25 cellular contexts compared by ENCODE assay signal in the genomic region with DNA sequence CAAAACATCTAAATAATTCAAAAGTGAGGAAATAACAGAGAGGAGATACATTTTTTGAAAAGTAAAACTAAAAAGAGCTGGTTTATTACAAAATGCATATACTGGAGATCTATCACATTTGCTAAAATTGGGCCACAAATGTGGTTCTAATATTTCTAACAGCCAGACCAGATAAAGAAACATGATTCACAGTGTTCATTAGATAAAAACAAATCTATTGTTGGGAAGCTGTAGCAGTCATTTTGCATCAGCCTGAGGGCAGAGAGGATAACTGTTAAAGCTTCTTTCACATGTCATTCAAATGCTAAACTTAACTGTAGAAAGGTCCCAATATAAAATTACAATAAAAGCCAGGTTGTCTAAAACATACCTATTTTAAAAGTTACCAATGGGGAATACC.
"Had no signal": no experiment of that assay in that cellular context is flagged by ENCODE, and none has a peak within 500 bp of the region (broad histone marks: within the 10 kb centered on the region; RNA-seq: fewer than 3 reads in every experiment).

No MANE protein-coding gene starts in this region.

- H3K4me1 Mint-ChIP-seq: activated CD4-positive, alpha-beta T cell treated with anti-CD3 and anti-CD28 coated beads, Interleukin-2, amount 10 ng/mL, durations not matched to agents 7 days and 5 days; activated naive CD8-positive, alpha-beta T cell treated with anti-CD3 and anti-CD28 coated beads, Interleukin-2, amount 50 U/mL, for 24 hours; T-cell had no signal

- ATAC-seq: activated naive CD4-positive, alpha-beta T cell treated with anti-CD3 and anti-CD28 coated beads, Interleukin-2, amount 50 U/mL, for 72 hours; activated naive CD8-positive, alpha-beta T cell treated with anti-CD3 and anti-CD28 coated beads, Interleukin-2, amount 50 U/mL, for 24 hours; activated T-cell treated with anti-CD3 and anti-CD28 coated beads, Interleukin-2, amount 50 U/mL, for 4 hours; PC-3; T-cell had no signal

- DNase-seq: activated CD4-positive, alpha-beta memory T cell treated with anti-CD3 and anti-CD28 coated beads for 36 hours; activated CD4-positive, alpha-beta T cell treated with anti-CD3 and anti-CD28 coated beads, Interleukin-2, amount 10 ng/mL, durations not matched to agents 7 days and 5 days; activated CD4-positive, CD25-positive, alpha-beta regulatory T cell; activated CD8-positive, alpha-beta memory T cell treated with anti-CD3 and anti-CD28 coated beads for 24 hours; activated effector memory CD4-positive, alpha-beta T cell treated with anti-CD3 and anti-CD28 coated beads, Interleukin-2, amount 50 U/mL, for 16 hours; activated naive CD4-positive, alpha-beta T cell treated with Interleukin-2 at 50 U/mL for 16 hours; activated naive CD8-positive, alpha-beta T cell treated with anti-CD3 and anti-CD28 coated beads, Interleukin-2, amount 50 U/mL, for 24 hours; activated T-cell treated with anti-CD3 and anti-CD28 coated beads, Interleukin-2, amount 50 U/mL, for 4 hours; amygdala; KG1; NCI-H1048; NCI-H1417; NCI-H1930; NCI-H2171; NCI-H2227 treated with DMSO at 0.1 percent for 48 hours; NCI-H510A; NCI-H526 treated with DMSO at 0.1 percent for 48 hours; PC-3; SHP77; T-cell; T-helper 2 cell; T1000 had no signal

- H3K9me3 ChIP-seq: SJSA1 had no signal

- H3K27me3 ChIP-seq: SJSA1 had no signal

- H3K4me3 Mint-ChIP-seq: activated CD4-positive, alpha-beta memory T cell treated with anti-CD3 and anti-CD28 coated beads for 36 hours; activated CD4-positive, alpha-beta T cell treated with anti-CD3 and anti-CD28 coated beads, Interleukin-2, amount 10 ng/mL, durations not matched to agents 7 days and 5 days; activated naive CD8-positive, alpha-beta T cell treated with anti-CD3 and anti-CD28 coated beads, Interleukin-2, amount 50 U/mL, for 24 hours; activated T-cell treated with anti-CD3 and anti-CD28 coated beads, Interleukin-2, amount 50 U/mL, for 4 hours; brain; T-cell had no signal

- H3K4me1 ChIP-seq: SJSA1 had no signal

- H3K27me3 Mint-ChIP-seq: activated CD4-positive, alpha-beta memory T cell treated with anti-CD3 and anti-CD28 coated beads for 36 hours; activated CD4-positive, alpha-beta T cell treated with anti-CD3 and anti-CD28 coated beads, Interleukin-2, amount 10 ng/mL, durations not matched to agents 7 days and 5 days; activated naive CD8-positive, alpha-beta T cell treated with anti-CD3 and anti-CD28 coated beads, Interleukin-2, amount 50 U/mL, for 24 hours; brain; T-cell had no signal

- H3K4me3 ChIP-seq: SJSA1 had no signal

- H3K36me3 Mint-ChIP-seq: activated CD4-positive, alpha-beta memory T cell treated with anti-CD3 and anti-CD28 coated beads for 36 hours; activated naive CD4-positive, alpha-beta T cell treated with anti-CD3 and anti-CD28 coated beads, Interleukin-2, amount 50 U/mL, for 72 hours; brain; T-cell had no signal

- H3K9me3 Mint-ChIP-seq: activated CD4-positive, alpha-beta T cell treated with anti-CD3 and anti-CD28 coated beads, Interleukin-2, amount 10 ng/mL, durations not matched to agents 7 days and 5 days had no signal

- H3K36me3 ChIP-seq: SJSA1 had no signal

- H3K27ac Mint-ChIP-seq: activated CD4-positive, alpha-beta memory T cell treated with anti-CD3 and anti-CD28 coated beads for 36 hours; activated CD4-positive, alpha-beta T cell treated with anti-CD3 and anti-CD28 coated beads, Interleukin-2, amount 10 ng/mL, durations not matched to agents 7 days and 5 days; activated naive CD4-positive, alpha-beta T cell treated with anti-CD3 and anti-CD28 coated beads, Interleukin-2, amount 50 U/mL, for 72 hours; activated naive CD8-positive, alpha-beta T cell treated with anti-CD3 and anti-CD28 coated beads, Interleukin-2, amount 50 U/mL, for 24 hours; T-cell had no signal

- H3K27ac ChIP-seq: SJSA1 had no signal
